ENCODE assay signal across 8 cellular contexts in the genomic region with DNA sequence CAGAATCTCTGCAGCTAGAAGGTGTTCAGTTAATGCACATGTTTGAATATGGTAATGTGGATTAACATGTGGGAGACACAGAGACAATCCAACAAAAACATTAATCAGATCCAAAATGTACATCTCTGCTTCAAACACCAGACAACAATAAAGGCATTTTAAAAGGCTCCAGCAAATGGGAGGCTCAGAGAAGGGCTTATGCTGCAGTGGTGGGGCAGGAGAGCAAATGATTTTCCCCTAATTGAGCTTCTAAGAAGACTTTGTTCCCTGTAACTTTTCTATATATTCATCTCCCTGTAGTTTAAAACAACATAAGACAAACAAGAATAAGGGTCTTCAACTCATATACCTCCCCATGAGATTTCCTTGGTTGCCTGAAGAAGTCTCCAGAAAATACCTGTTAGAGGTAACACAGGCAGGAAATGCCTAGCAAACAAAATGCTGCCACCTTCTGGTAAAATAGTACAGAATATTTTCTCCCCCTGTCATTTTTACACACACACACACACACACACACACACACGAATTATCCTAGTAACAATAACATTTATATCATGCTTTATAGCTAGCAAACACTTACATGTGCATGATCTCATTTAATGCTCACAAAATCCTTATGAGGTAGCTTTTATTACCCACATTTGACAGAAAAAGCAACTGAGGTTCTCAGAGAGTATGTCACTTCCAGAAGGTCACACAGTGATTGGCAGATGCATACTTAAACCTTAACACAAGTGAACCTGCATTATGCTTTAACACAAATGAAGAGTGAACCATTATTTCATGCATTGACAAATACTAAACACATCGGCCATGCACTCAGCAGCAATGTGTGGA.
DNase-seq lines count a peak whose midpoint lies in the region; ATAC-seq and TF ChIP-seq lines count a peak whose summit lies in the region.

No MANE protein-coding gene starts in this region.

- no peak overlapping the region for H3K27ac Mint-ChIP-seq in immature natural killer cell

- no peaks in the 10 kb centered on the region for H3K36me3 Mint-ChIP-seq in immature natural killer cell

- H3K4me3 Mint-ChIP-seq in immature natural killer cell, result no peak overlapping the region

- peaks cover 0 to 2% (median 2%) of the 10 kb centered on the region in 3 donors for H3K27me3 Mint-ChIP-seq in immature natural killer cell (ENCODE audit: low read depth in 3 of 3)

- peak; percentile 56 for ATAC-seq in HG02678 (IDR thresholded peaks at IDR 0.05; ENCODE audit: unreplicated experiment)
- ATAC-seq in left lobe of liver, result peak; percentile 79

- peak; percentile 42 for TF ChIP-seq CTCF in astrocyte of the spinal cord (IDR thresholded peaks at IDR 0.05; ENCODE audit: low read depth, low read length)

- H3K4me1 Mint-ChIP-seq in immature natural killer cell, result no peaks in the 10 kb centered on the region

- in situ Hi-C loops in astrocyte of the spinal cord (cut with HindIII; ENCODE audit: low sequenced_read_pairs), result no loop called here

- peak; percentile 43 for DNase-seq in SKM-1 (lab: John Stamatoyannopoulos, UW; ENCODE audit: unreplicated experiment)
- no peak for DNase-seq in SKM-1 treated with dmso at 0.1 percent for 144 hours (lab: John Stamatoyannopoulos, UW; ENCODE audit: unreplicated experiment)
- DNase-seq in NCI-H2196 (lab: John Stamatoyannopoulos, UW; ENCODE audit: unreplicated experiment), result peak; percentile 79
- peak; percentile 66 for DNase-seq in astrocyte of the spinal cord (ENCODE audit: low read depth, low spot score)
- DNase-seq in left lobe of liver (ENCODE audit: low spot score), result no peak
- no peak for DNase-seq in immature natural killer cell
- DNase-seq in stimulated activated CD4-positive, alpha-beta T cell treated with anti-CD3 and anti-CD28 coated beads, Interleukin-4, amount 100 ng/mL, for 1 hour, result no peak

- H3K9me3 Mint-ChIP-seq in immature natural killer cell, result peaks cover 0 to 3% (median 0%) of the 10 kb centered on the region in 6 donors

- no peak overlapping the region for H3K4me3 ChIP-seq in astrocyte of the spinal cord (ENCODE audit: low read depth, low read length)

Comparison
In these comparisons a context has a peak if more than half of its experiments do, and no peak if none do; other contexts are left out.
1. DNase-seq: peak in SKM-1 (single experiment), NCI-H2196 (single experiment) and astrocyte of the spinal cord (single experiment); none in SKM-1 treated with dmso at 0.1 percent for 144 hours (single experiment), left lobe of liver (single experiment), immature natural killer cell (0 of 3) and stimulated activated CD4-positive, alpha-beta T cell treated with anti-CD3 and anti-CD28 coated beads, Interleukin-4, amount 100 ng/mL, for 1 hour (single experiment).